ENCODE assay signal across 22 cellular contexts in the genomic region with DNA sequence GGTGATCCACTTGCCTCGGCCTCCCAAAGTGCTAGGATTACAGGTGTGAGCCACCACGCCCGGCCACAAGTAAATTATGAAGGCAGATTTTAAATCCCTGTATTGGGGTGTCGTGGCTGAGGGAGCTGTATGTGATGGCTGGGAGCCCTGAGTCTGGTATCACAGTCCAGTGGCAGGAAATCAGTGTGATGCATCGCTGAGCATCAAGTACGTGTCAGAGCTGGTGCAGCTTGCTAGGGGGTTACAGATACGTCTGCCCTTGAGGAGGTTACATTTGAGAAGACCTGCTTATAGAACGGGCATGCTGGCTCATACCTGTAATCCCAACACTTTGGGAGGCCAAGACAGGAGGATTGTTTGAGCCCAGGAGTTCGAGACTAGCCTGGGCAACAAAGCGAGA. TPM values are rescaled to one million over a fixed set of nuclear protein-coding genes. Genes with fewer than 3 reads are reported as not detected.
DNase-seq lines count a peak whose midpoint lies in the region; ATAC-seq, FAIRE-seq and TF ChIP-seq lines count a peak whose summit lies in the region.
"Had no signal": no experiment of that assay in that cellular context is flagged by ENCODE, and none has a peak within 500 bp of the region (broad histone marks: within the 10 kb centered on the region; RNA-seq: fewer than 3 reads in every experiment).

No MANE protein-coding gene starts in this region.

- H3K27ac ChIP-seq in esophagus muscularis mucosa (replicated peaks in 1 of 4): peak overlapping the region in 1 of 4 donors; percentile 57

- H3K4me1 Mint-ChIP-seq in stimulated activated effector memory CD8-positive, alpha-beta T cell treated with anti-CD3 and anti-CD28 coated beads, Interleukin-12 subunit alpha, Interleukin-12 subunit beta, amount 100 ng/mL, for 72 hours: peaks cover 44% of the 10 kb centered on the region

- TF ChIP-seq CTCF in esophagus muscularis mucosa (IDR thresholded peaks at IDR 0.05): no peak

- no peak for FAIRE-seq in GM12891 (lab: Jason Lieb, UNC)
- FAIRE-seq: A204.1, GM18507, H1 had no signal

- no peaks in the 10 kb centered on the region for H3K27me3 ChIP-seq in esophagus muscularis mucosa

- no peaks in the 10 kb centered on the region for H3K9me3 ChIP-seq in esophagus muscularis mucosa

- H3K4me3 Mint-ChIP-seq in stimulated activated effector memory CD8-positive, alpha-beta T cell treated with anti-CD3 and anti-CD28 coated beads, Interleukin-12 subunit alpha, Interleukin-12 subunit beta, amount 100 ng/mL, for 72 hours: no peak overlapping the region
- H3K4me3 Mint-ChIP-seq: CD14-positive monocyte had no signal

- peak; percentile 37 for DNase-seq in activated CD8-positive, alpha-beta memory T cell treated with anti-CD3 and anti-CD28 coated beads, Interleukin-2, amount 50 U/mL, for 48 hours
- no peak for DNase-seq in activated CD8-positive, alpha-beta memory T cell treated with anti-CD3 and anti-CD28 coated beads for 24 hours
- DNase-seq in GM12891 (ENCODE audit: insufficient read length, low spot score): no peak
- peak; percentile 50 for DNase-seq in esophagus muscularis mucosa (ENCODE audit: extremely low spot score)
- no peak for DNase-seq in stimulated activated effector memory CD8-positive, alpha-beta T cell treated with anti-CD3 and anti-CD28 coated beads, Interleukin-12 subunit alpha, Interleukin-12 subunit beta, amount 100 ng/mL, for 72 hours (ENCODE audit: low spot score in 2 of 2)
- DNase-seq in NCI-H1436 treated with DMSO at 0.1 percent for 48 hours (lab: John Stamatoyannopoulos, UW): no peak
- DNase-seq in NCI-H524 treated with DMSO at 0.1 percent for 48 hours (lab: John Stamatoyannopoulos, UW): no peak
- DNase-seq in RKO (ENCODE audit: low spot score): no peak
- DNase-seq: DMS 273 treated with DMSO at 0.1 percent for 48 hours, MV-4-11, NCI-H1105 treated with DMSO at 0.1 percent for 48 hours, NCI-H1694, NCI-H2081, NCI-H2171 treated with DMSO at 0.1 percent for 48 hours, NCI-H526, OCI-M1, Right ventricle myocardium superior had no signal

- TF ChIP-seq EP300 in esophagus muscularis mucosa (IDR thresholded peaks at IDR 0.05): no peak

- no peak for ATAC-seq in stimulated activated effector memory CD8-positive, alpha-beta T cell treated with anti-CD3 and anti-CD28 coated beads, Interleukin-12 subunit alpha, Interleukin-12 subunit beta, amount 100 ng/mL, for 72 hours

- H3K27ac Mint-ChIP-seq in stimulated activated effector memory CD8-positive, alpha-beta T cell treated with anti-CD3 and anti-CD28 coated beads, Interleukin-12 subunit alpha, Interleukin-12 subunit beta, amount 100 ng/mL, for 72 hours: peak overlapping the region; percentile 15
- H3K27ac Mint-ChIP-seq: IgD-negative memory B cell had no signal

- 97% methylated on average over 10 of the region's 10 CpGs for WGBS in esophagus muscularis mucosa

- peaks cover 0 to 26% (median 11%) of the 10 kb centered on the region in 4 donors for H3K36me3 ChIP-seq in esophagus muscularis mucosa

- intact Hi-C loops in esophagus muscularis mucosa (cut with DNase I): loop anchor here (10.0 kb wide), 1 partner anchor 83 kb away; no protein-coding TSS in a partner anchor

- H3K4me1 ChIP-seq in esophagus muscularis mucosa: peaks cover 10 to 61% (median 38%) of the 10 kb centered on the region in 4 donors

- no peaks in the 10 kb centered on the region for H3K9me3 Mint-ChIP-seq in stimulated activated effector memory CD8-positive, alpha-beta T cell treated with anti-CD3 and anti-CD28 coated beads, Interleukin-12 subunit alpha, Interleukin-12 subunit beta, amount 100 ng/mL, for 72 hours
- H3K9me3 Mint-ChIP-seq: IgD-negative memory B cell had no signal

- H3K36me3 Mint-ChIP-seq in stimulated activated effector memory CD8-positive, alpha-beta T cell treated with anti-CD3 and anti-CD28 coated beads, Interleukin-12 subunit alpha, Interleukin-12 subunit beta, amount 100 ng/mL, for 72 hours: peaks cover 98% of the 10 kb centered on the region
- H3K36me3 Mint-ChIP-seq: IgD-negative memory B cell had no signal

- TF ChIP-seq POLR2A in GM12891 (IDR thresholded peaks at IDR 0.05; ENCODE audit: low read depth, low read length) (no peak), esophagus muscularis mucosa (IDR thresholded peaks at IDR 0.05; ENCODE audit: low read depth) (no peak)

- no peak overlapping the region for H3K4me3 ChIP-seq in esophagus muscularis mucosa

TF ChIP-seq in GM12891, 5 proteins besides CTCF, POLR2A, EP300 and RAD21:
- no peak for TF ChIP-seq TAF1 (IDR thresholded peaks at IDR 0.05; ENCODE audit: low read depth, low read length)
- peak; percentile 20 for TF ChIP-seq PAX5 (IDR thresholded peaks at IDR 0.05; ENCODE audit: insufficient read depth, low read length, severe bottlenecking)

RNA-seq across cellular contexts. Expression of a gene that starts 4.3 kb away (rescaled TPM):
- 27.7 TPM for polyA plus RNA-seq in GM12891 (2012; ENCODE audit: low read depth, missing spikeins)
- total RNA-seq in esophagus muscularis mucosa: 10 to 100 TPM; 21.6 to 53.2 (median 26.1) TPM

RNA-seq across cellular contexts. Expression of a gene that starts 50.6 kb away (rescaled TPM):
- polyA plus RNA-seq in GM12891 (2012; ENCODE audit: low read depth, missing spikeins): 210 TPM
- total RNA-seq in esophagus muscularis mucosa: 1 to 10 TPM in 3 of 4 donors, under 1 TPM in 1; 0.42 to 3.8 (median 2.2) TPM
- polyA plus RNA-seq: CD14-positive monocyte had no signal

Comparison
In these comparisons a context has a peak if more than half of its experiments do, and no peak if none do; other contexts are left out.
1. DNase-seq: peak in activated CD8-positive, alpha-beta memory T cell treated with anti-CD3 and anti-CD28 coated beads, Interleukin-2, amount 50 U/mL, for 48 hours (single experiment) and esophagus muscularis mucosa (single experiment); none in activated CD8-positive, alpha-beta memory T cell treated with anti-CD3 and anti-CD28 coated beads for 24 hours (single experiment), GM12891 (single experiment), stimulated activated effector memory CD8-positive, alpha-beta T cell treated with anti-CD3 and anti-CD28 coated beads, Interleukin-12 subunit alpha, Interleukin-12 subunit beta, amount 100 ng/mL, for 72 hours (0 of 2), NCI-H1436 treated with DMSO at 0.1 percent for 48 hours (single experiment), NCI-H524 treated with DMSO at 0.1 percent for 48 hours (single experiment) and RKO (single experiment).